In genomic region chr7:92115821-92116220, GRCh38 we compare ENCODE assay signal across 23 cellular contexts.
"Had no signal": no experiment of that assay in that cellular context is flagged by ENCODE, and none has a peak within 500 bp of the region (broad histone marks: within the 10 kb centered on the region; RNA-seq: fewer than 3 reads in every experiment).

No MANE protein-coding gene starts in this region.

- H3K4me1 Mint-ChIP-seq: activated naive CD8-positive, alpha-beta T cell treated with anti-CD3 and anti-CD28 coated beads for 36 hours had no signal

- DNase-seq: activated B cell treated with CpG ODN at 0.5 μM for 24 hours; activated CD4-positive, alpha-beta T cell treated with anti-CD3 and anti-CD28 coated beads, Interleukin-2, amount 50 U/mL, for 1 hour; activated CD8-positive, alpha-beta memory T cell treated with anti-CD3 and anti-CD28 coated beads, Interleukin-2, amount 10 ng/mL, durations not matched to agents 7 days and 5 days; activated CD8-positive, alpha-beta T cell treated with anti-CD3 and anti-CD28 coated beads, Interleukin-2, amount 10 ng/mL, durations not matched to agents 7 days and 5 days; activated effector memory CD4-positive, alpha-beta T cell treated with anti-CD3 and anti-CD28 coated beads, Interleukin-2, amount 50 U/mL, for 16 hours; activated naive CD4-positive, alpha-beta T cell treated with anti-CD3 and anti-CD28 coated beads for 36 hours; activated naive CD8-positive, alpha-beta T cell treated with anti-CD3 and anti-CD28 coated beads for 36 hours; activated T-cell treated with anti-CD3 and anti-CD28 coated beads for 4 hours; adrenal gland; aorta; body of pancreas; cerebellar nuclear complex; cortex of kidney; effector memory CD8-positive, alpha-beta T cell; erythroblast; gastrocnemius medialis; islet precursor cell; left ventricle myocardium superior; pancreas; psoas muscle; stimulated activated CD4-positive, alpha-beta T cell treated with anti-CD3 and anti-CD28 coated beads, Interleukin-2, amount 100 ng/mL, for 24 hours; stimulated activated naive CD4-positive, alpha-beta T cell treated with Interleukin-2 at 50 U/mL for 16 hours had no signal

- H3K27ac Mint-ChIP-seq: activated B cell treated with CpG ODN at 0.5 μM for 24 hours; activated CD8-positive, alpha-beta memory T cell treated with anti-CD3 and anti-CD28 coated beads, Interleukin-2, amount 10 ng/mL, durations not matched to agents 7 days and 5 days; activated CD8-positive, alpha-beta T cell treated with anti-CD3 and anti-CD28 coated beads, Interleukin-2, amount 10 ng/mL, durations not matched to agents 7 days and 5 days; activated naive CD4-positive, alpha-beta T cell treated with anti-CD3 and anti-CD28 coated beads for 36 hours; activated naive CD8-positive, alpha-beta T cell treated with anti-CD3 and anti-CD28 coated beads for 36 hours; activated T-helper 1 cell treated with anti-CD3 and anti-CD28 coated beads, Interleukin-12 subunit alpha, Interleukin-12 subunit beta, Interleukin-2, Interleukin-4 antibody, amounts not matched to agents 30 ng/mL and 10 ng/mL and 1 ng/mL, durations not matched to agents 14 hours and 24 hours and 36 hours had no signal

- ATAC-seq: activated CD8-positive, alpha-beta memory T cell treated with anti-CD3 and anti-CD28 coated beads, Interleukin-2, amount 10 ng/mL, durations not matched to agents 7 days and 5 days; activated CD8-positive, alpha-beta T cell treated with anti-CD3 and anti-CD28 coated beads, Interleukin-2, amount 10 ng/mL, durations not matched to agents 7 days and 5 days; body of pancreas; effector memory CD8-positive, alpha-beta T cell; gastrocnemius medialis; left ventricle myocardium superior; pancreas; psoas muscle had no signal

- H3K9me3 Mint-ChIP-seq: activated B cell treated with CpG ODN at 0.5 μM for 24 hours; activated naive CD4-positive, alpha-beta T cell treated with anti-CD3 and anti-CD28 coated beads for 36 hours; activated naive CD8-positive, alpha-beta T cell treated with anti-CD3 and anti-CD28 coated beads for 36 hours; effector memory CD8-positive, alpha-beta T cell had no signal

- H3K4me3 Mint-ChIP-seq: activated B cell treated with CpG ODN at 0.5 μM for 24 hours; activated CD8-positive, alpha-beta memory T cell treated with anti-CD3 and anti-CD28 coated beads, Interleukin-2, amount 10 ng/mL, durations not matched to agents 7 days and 5 days; activated CD8-positive, alpha-beta T cell treated with anti-CD3 and anti-CD28 coated beads, Interleukin-2, amount 10 ng/mL, durations not matched to agents 7 days and 5 days; activated naive CD4-positive, alpha-beta T cell treated with anti-CD3 and anti-CD28 coated beads for 36 hours; activated naive CD8-positive, alpha-beta T cell treated with anti-CD3 and anti-CD28 coated beads for 36 hours; activated T-helper 1 cell treated with anti-CD3 and anti-CD28 coated beads, Interleukin-12 subunit alpha, Interleukin-12 subunit beta, Interleukin-2, Interleukin-4 antibody, amounts not matched to agents 30 ng/mL and 10 ng/mL and 1 ng/mL, durations not matched to agents 14 hours and 24 hours and 36 hours; effector memory CD8-positive, alpha-beta T cell had no signal

- H3K27me3 Mint-ChIP-seq: activated B cell treated with CpG ODN at 0.5 μM for 24 hours; activated CD8-positive, alpha-beta memory T cell treated with anti-CD3 and anti-CD28 coated beads, Interleukin-2, amount 10 ng/mL, durations not matched to agents 7 days and 5 days; activated naive CD8-positive, alpha-beta T cell treated with anti-CD3 and anti-CD28 coated beads for 36 hours; effector memory CD8-positive, alpha-beta T cell had no signal
